ENCODE assay signal across 2 cellular contexts in genomic region chr17:14559220-14559619, GRCh38.
TF ChIP-seq lines count a peak whose summit lies in the region.

No MANE protein-coding gene starts in this region.

TF ChIP-seq in HepG2, 621 proteins besides CTCF, POLR2A, EP300 and RAD21 (continued from another document):
- no peak for TF ChIP-seq GMEB1 (CRISPR knock-in tag; IDR thresholded peaks at IDR 0.05; ENCODE audit: borderline replicate concordance)
TF ChIP-seq in HepG2: peak in this region for 2.

TF ChIP-seq in GM23338, 12 proteins besides CTCF, POLR2A, EP300 and RAD21 (continued from another document):
- TF ChIP-seq, protein P1, sequence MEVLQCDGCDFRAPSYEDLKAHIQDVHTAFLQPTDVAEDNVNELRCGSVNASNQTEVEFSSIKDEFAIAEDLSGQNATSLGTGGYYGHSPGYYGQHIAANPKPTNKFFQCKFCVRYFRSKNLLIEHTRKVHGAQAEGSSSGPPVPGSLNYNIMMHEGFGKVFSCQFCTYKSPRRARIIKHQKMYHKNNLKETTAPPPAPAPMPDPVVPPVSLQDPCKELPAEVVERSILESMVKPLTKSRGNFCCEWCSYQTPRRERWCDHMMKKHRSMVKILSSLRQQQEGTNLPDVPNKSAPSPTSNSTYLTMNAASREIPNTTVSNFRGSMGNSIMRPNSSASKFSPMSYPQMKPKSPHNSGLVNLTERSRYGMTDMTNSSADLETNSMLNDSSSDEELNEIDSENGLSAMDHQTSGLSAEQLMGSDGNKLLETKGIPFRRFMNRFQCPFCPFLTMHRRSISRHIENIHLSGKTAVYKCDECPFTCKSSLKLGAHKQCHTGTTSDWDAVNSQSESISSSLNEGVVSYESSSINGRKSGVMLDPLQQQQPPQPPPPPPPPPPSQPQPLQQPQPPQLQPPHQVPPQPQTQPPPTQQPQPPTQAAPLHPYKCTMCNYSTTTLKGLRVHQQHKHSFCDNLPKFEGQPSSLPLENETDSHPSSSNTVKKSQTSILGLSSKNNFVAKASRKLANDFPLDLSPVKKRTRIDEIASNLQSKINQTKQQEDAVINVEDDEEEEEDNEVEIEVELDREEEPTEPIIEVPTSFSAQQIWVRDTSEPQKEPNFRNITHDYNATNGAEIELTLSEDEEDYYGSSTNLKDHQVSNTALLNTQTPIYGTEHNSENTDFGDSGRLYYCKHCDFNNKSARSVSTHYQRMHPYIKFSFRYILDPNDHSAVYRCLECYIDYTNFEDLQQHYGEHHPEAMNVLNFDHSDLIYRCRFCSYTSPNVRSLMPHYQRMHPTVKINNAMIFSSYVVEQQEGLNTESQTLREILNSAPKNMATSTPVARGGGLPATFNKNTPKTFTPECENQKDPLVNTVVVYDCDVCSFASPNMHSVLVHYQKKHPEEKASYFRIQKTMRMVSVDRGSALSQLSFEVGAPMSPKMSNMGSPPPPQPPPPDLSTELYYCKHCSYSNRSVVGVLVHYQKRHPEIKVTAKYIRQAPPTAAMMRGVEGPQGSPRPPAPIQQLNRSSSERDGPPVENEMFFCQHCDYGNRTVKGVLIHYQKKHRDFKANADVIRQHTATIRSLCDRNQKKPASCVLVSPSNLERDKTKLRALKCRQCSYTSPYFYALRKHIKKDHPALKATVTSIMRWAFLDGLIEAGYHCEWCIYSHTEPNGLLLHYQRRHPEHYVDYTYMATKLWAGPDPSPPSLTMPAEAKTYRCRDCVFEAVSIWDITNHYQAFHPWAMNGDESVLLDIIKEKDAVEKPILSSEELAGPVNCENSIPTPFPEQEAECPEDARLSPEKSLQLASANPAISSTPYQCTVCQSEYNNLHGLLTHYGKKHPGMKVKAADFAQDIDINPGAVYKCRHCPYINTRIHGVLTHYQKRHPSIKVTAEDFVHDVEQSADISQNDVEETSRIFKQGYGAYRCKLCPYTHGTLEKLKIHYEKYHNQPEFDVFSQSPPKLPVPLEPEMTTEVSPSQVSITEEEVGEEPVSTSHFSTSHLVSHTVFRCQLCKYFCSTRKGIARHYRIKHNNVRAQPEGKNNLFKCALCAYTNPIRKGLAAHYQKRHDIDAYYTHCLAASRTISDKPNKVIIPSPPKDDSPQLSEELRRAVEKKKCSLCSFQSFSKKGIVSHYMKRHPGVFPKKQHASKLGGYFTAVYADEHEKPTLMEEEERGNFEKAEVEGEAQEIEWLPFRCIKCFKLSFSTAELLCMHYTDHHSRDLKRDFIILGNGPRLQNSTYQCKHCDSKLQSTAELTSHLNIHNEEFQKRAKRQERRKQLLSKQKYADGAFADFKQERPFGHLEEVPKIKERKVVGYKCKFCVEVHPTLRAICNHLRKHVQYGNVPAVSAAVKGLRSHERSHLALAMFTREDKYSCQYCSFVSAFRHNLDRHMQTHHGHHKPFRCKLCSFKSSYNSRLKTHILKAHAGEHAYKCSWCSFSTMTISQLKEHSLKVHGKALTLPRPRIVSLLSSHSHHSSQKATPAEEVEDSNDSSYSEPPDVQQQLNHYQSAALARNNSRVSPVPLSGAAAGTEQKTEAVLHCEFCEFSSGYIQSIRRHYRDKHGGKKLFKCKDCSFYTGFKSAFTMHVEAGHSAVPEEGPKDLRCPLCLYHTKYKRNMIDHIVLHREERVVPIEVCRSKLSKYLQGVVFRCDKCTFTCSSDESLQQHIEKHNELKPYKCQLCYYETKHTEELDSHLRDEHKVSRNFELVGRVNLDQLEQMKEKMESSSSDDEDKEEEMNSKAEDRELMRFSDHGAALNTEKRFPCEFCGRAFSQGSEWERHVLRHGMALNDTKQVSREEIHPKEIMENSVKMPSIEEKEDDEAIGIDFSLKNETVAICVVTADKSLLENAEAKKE (CRISPR knock-in tag; IDR thresholded peaks at IDR 0.05) = no peak
- TF ChIP-seq NANOG (IDR thresholded peaks at IDR 0.05; ENCODE audit: borderline replicate concordance) = no peak
- TF ChIP-seq STAT1 (IDR thresholded peaks at IDR 0.05; ENCODE audit: unreplicated experiment) = no peak
- no peak for TF ChIP-seq ZNF114 (CRISPR knock-in tag; IDR thresholded peaks at IDR 0.05)
- no peak for TF ChIP-seq ZNF331 (CRISPR knock-in tag; IDR thresholded peaks at IDR 0.05; ENCODE audit: low read depth)
- no peak for TF ChIP-seq POLR2AphosphoS5 (IDR thresholded peaks at IDR 0.05; ENCODE audit: low read depth)
- TF ChIP-seq JUNB (IDR thresholded peaks at IDR 0.05; ENCODE audit: unreplicated experiment) = no peak
- TF ChIP-seq CREB1 (CRISPR knock-in tag; IDR thresholded peaks at IDR 0.05; ENCODE audit: low read depth) = no peak
- TF ChIP-seq EZH2phosphoT487 (IDR thresholded peaks at IDR 0.05; ENCODE audit: unreplicated experiment) = no peak
- TF ChIP-seq REST (IDR thresholded peaks at IDR 0.05; ENCODE audit: unreplicated experiment) = no peak
